ENCODE assay signal across 35 cellular contexts in the genomic region with DNA sequence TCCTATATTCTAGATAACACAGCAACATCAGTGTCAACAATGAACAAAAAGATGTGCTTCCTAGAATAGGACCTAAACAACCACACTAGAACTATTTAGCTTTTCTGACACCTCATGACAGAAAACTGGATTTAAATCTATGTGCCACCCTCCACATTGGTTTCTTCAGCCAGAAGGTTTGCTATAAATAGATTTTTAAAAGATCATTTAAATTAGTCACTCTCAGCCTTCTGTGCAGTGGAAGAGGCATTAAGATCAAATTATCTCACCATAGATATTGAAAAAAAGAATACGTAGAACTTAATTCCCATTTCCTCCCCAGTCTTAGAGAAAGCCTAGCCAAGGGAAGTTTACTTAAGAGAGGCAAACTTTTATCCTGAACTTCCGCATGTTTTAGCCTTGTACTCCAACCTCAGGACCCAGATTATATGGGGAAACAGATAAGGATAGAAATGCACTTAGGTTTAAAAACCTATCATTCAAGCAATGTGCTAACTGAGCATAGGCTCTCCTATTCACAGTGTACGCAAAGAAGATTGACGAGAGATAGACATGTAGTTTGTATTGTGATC. TPM values are rescaled to one million over a fixed set of nuclear protein-coding genes. Genes with fewer than 3 reads are reported as not detected.
DNase-seq lines count a peak whose midpoint lies in the region; ATAC-seq, FAIRE-seq and TF ChIP-seq lines count a peak whose summit lies in the region.
"Had no signal": no experiment of that assay in that cellular context is flagged by ENCODE, and none has a peak within 500 bp of the region (broad histone marks: within the 10 kb centered on the region; RNA-seq: fewer than 3 reads in every experiment).

No MANE protein-coding gene starts in this region.

- no peak overlapping the region for H3K9ac ChIP-seq in HepG2 (ENCODE audit: insufficient read depth, low read depth, low read length)
- H3K9ac ChIP-seq: neural progenitor cell, parathyroid adenoma had no signal

- no peaks in the 10 kb centered on the region for H3K36me3 ChIP-seq in naive thymus-derived CD4-positive, alpha-beta T cell (ENCODE audit: control insufficient read depth in 2 of 3, insufficient read depth in 3 of 3, low read length in 3 of 3)
- H3K36me3 ChIP-seq in transverse colon (no peaks in the 10 kb centered on the region), PC-9 (ENCODE audit: low read depth) (no peaks in the 10 kb centered on the region), HepG2 (replicated peaks in 1 of 2; ENCODE audit: control insufficient read depth in 1 of 2, insufficient read depth in 2 of 2, low read length in 2 of 2) (no peaks in the 10 kb centered on the region)
- H3K36me3 ChIP-seq: breast epithelium, neural progenitor cell, right atrium auricular region, tibial artery had no signal

- peaks cover 22 to 25% of the 10 kb centered on the region in 2 donors for H3K4me1 ChIP-seq in naive thymus-derived CD4-positive, alpha-beta T cell (ENCODE audit: control insufficient read depth in 2 of 2, insufficient read depth in 2 of 2, low read length in 2 of 2)
- H3K4me1 ChIP-seq in transverse colon (peaks cover 0 to 6% (median 2%) of the 10 kb centered on the region in 4 donors), PC-9 (replicated peaks; ENCODE audit: insufficient read depth) (no peaks in the 10 kb centered on the region), HepG2 (ENCODE audit: insufficient read depth, low read length) (no peaks in the 10 kb centered on the region)
- H3K4me1 ChIP-seq: breast epithelium, parathyroid adenoma, right atrium auricular region, tibial artery had no signal

- H3K27me3 Mint-ChIP-seq in activated naive CD4-positive, alpha-beta T cell treated with anti-CD3 and anti-CD28 coated beads, Interleukin-2, amount 50 U/mL, for 24 hours: no peaks in the 10 kb centered on the region
- H3K27me3 Mint-ChIP-seq in activated naive CD8-positive, alpha-beta T cell treated with anti-CD3 and anti-CD28 coated beads, Interleukin-2, amount 10 ng/mL, durations not matched to agents 7 days and 5 days: no peaks in the 10 kb centered on the region
- no peaks in the 10 kb centered on the region for H3K27me3 Mint-ChIP-seq in naive thymus-derived CD4-positive, alpha-beta T cell
- H3K27me3 Mint-ChIP-seq: activated CD4-positive, alpha-beta memory T cell treated with anti-CD3 and anti-CD28 coated beads for 36 hours had no signal

- no peak for TF ChIP-seq RAD21 in HepG2 (CRISPR knock-in tag; IDR thresholded peaks at IDR 0.05)

- no peaks in the 10 kb centered on the region for H3K9me3 Mint-ChIP-seq in activated naive CD4-positive, alpha-beta T cell treated with anti-CD3 and anti-CD28 coated beads, Interleukin-2, amount 50 U/mL, for 24 hours
- no peaks in the 10 kb centered on the region for H3K9me3 Mint-ChIP-seq in activated naive CD8-positive, alpha-beta T cell treated with anti-CD3 and anti-CD28 coated beads, Interleukin-2, amount 10 ng/mL, durations not matched to agents 7 days and 5 days
- H3K9me3 Mint-ChIP-seq in naive thymus-derived CD4-positive, alpha-beta T cell: peaks cover 0 to 7% (median 0%) of the 10 kb centered on the region in 11 donors
- H3K9me3 Mint-ChIP-seq: activated CD4-positive, alpha-beta memory T cell treated with anti-CD3 and anti-CD28 coated beads for 36 hours had no signal

- intact Hi-C loops in naive thymus-derived CD4-positive, alpha-beta T cell (cut with micrococcal nuclease): loop anchor here (1.0 to 2.0 kb wide), 2 partner anchors 12 to 32 kb away; no protein-coding TSS in a partner anchor
- intact Hi-C loops in transverse colon (cut with DNase I; ENCODE audit: low total_unique reads) (no loop called here), PC-9 (cut with micrococcal nuclease; ENCODE audit: unreplicated experiment) (no loop called here), HepG2 (cut with micrococcal nuclease; ENCODE audit: unreplicated experiment) (no loop called here)

- H3F3A ChIP-seq in PC-9 (ENCODE audit: insufficient read depth, low read depth): no peaks in the 10 kb centered on the region

- TF ChIP-seq EP300 in transverse colon (IDR thresholded peaks at IDR 0.05; ENCODE audit: low read depth): no peak
- no peak for TF ChIP-seq EP300 in HepG2 (IDR thresholded peaks at IDR 0.05; ENCODE audit: low read depth in 2 of 2, low read length in 2 of 2)
- TF ChIP-seq EP300 in HepG2 (CRISPR knock-in tag; IDR thresholded peaks at IDR 0.05; ENCODE audit: borderline replicate concordance): no peak

- CTCF ChIA-PET in naive thymus-derived CD4-positive, alpha-beta T cell (lab: Charles Lee): interaction anchor here (1.0 to 2.6 kb wide), 3 partner anchors 55 to 59 kb away, joined by 8 to 13 read pairs (median 10); a partner anchor contains a TSS
- CTCF ChIA-PET in PC-9 (lab: Charles Lee): no interaction called here
- CTCF ChIA-PET in HepG2 (lab: Yijun Ruan, JAX; ENCODE audit: low intra/inter-chr PET ratio, low total read pairs): no interaction called here

- H3K27ac Mint-ChIP-seq in activated naive CD4-positive, alpha-beta T cell treated with anti-CD3 and anti-CD28 coated beads, Interleukin-2, amount 50 U/mL, for 24 hours: peak overlapping the region; percentile 52
- H3K27ac Mint-ChIP-seq in activated naive CD8-positive, alpha-beta T cell treated with anti-CD3 and anti-CD28 coated beads, Interleukin-2, amount 10 ng/mL, durations not matched to agents 7 days and 5 days: peak overlapping the region; percentile 27
- H3K27ac Mint-ChIP-seq in naive thymus-derived CD4-positive, alpha-beta T cell: peak overlapping the region in 6 of 9 donors; percentile 3 to 91 (median 30)
- H3K27ac Mint-ChIP-seq: activated CD4-positive, alpha-beta memory T cell treated with anti-CD3 and anti-CD28 coated beads for 36 hours; neural progenitor cell had no signal

- H3K79me2 ChIP-seq in PC-9 (ENCODE audit: low read depth) (no peaks in the 10 kb centered on the region), HepG2 (ENCODE audit: insufficient read depth, low read length) (no peaks in the 10 kb centered on the region)
- H3K79me2 ChIP-seq: parathyroid adenoma had no signal

- H2AFZ ChIP-seq in PC-9 (no peak overlapping the region), HepG2 (ENCODE audit: low read length) (no peak overlapping the region)
- H2AFZ ChIP-seq: neural progenitor cell, parathyroid adenoma had no signal

- FAIRE-seq in HepG2 (lab: Jason Lieb, UNC): no peak
- FAIRE-seq: endothelial cell of umbilical vein, frontal cortex, K562 had no signal

- no peak for TF ChIP-seq POLR2A in transverse colon (IDR thresholded peaks at IDR 0.05)
- TF ChIP-seq POLR2A in HepG2 (IDR thresholded peaks at IDR 0.05; ENCODE audit: insufficient read depth in 1 of 2, low read depth in 2 of 2, low read length in 2 of 2): no peak

- H3K4me3 Mint-ChIP-seq in activated naive CD4-positive, alpha-beta T cell treated with anti-CD3 and anti-CD28 coated beads, Interleukin-2, amount 50 U/mL, for 24 hours: peak overlapping the region; percentile 33
- H3K4me3 Mint-ChIP-seq in activated naive CD8-positive, alpha-beta T cell treated with anti-CD3 and anti-CD28 coated beads, Interleukin-2, amount 10 ng/mL, durations not matched to agents 7 days and 5 days: peak overlapping the region; percentile 34
- peak overlapping the region in 5 of 10 donors; percentile 1 to 46 (median 39) for H3K4me3 Mint-ChIP-seq in naive thymus-derived CD4-positive, alpha-beta T cell
- H3K4me3 Mint-ChIP-seq: activated CD4-positive, alpha-beta memory T cell treated with anti-CD3 and anti-CD28 coated beads for 36 hours; neural progenitor cell had no signal

- no peak for DNase-seq in activated naive CD4-positive, alpha-beta T cell treated with Interleukin-2 at 50 U/mL for 16 hours
- no peak for DNase-seq in activated naive CD8-positive, alpha-beta T cell treated with anti-CD3 and anti-CD28 coated beads, Interleukin-2, amount 10 ng/mL, durations not matched to agents 7 days and 5 days
- no peak for DNase-seq in naive thymus-derived CD4-positive, alpha-beta T cell
- DNase-seq in transverse colon (no peak), PC-9 (no peak), HepG2 (ENCODE audit: low spot score) (no peak)
- DNase-seq: activated CD4-positive, alpha-beta memory T cell treated with anti-CD3 and anti-CD28 coated beads for 36 hours; activated CD8-positive, alpha-beta memory T cell treated with anti-CD3 and anti-CD28 coated beads, Interleukin-2, amount 50 U/mL, for 48 hours; activated gamma-delta T cell; amniotic stem cell; DMS153; GOT3; NCI-H1105; NCI-H187 treated with DMSO at 0.1 percent for 48 hours; NCI-H2171; NCI-H510A; PC-3; stimulated activated CD4-positive, alpha-beta T cell treated with anti-CD3 and anti-CD28 coated beads, Interleukin-1b, Interleukin-23, amount 100 ng/mL, for 48 hours; stimulated activated CD8-positive, alpha-beta memory T cell treated with anti-CD3 and anti-CD28 coated beads, Interleukin-4, amount 100 ng/mL, for 48 hours; T-helper 2 cell; tibial artery had no signal

- 31 to 53% methylated on average over 4 of the region's 4 CpGs for WGBS in transverse colon (ENCODE audit: low coverage in 1 of 2), 2 donors
- 6% methylated on average over 4 of the region's 4 CpGs for WGBS in HepG2 (ENCODE audit: low lambda C conversion rate)

- BruUV-seq in PC-9 (replicated peaks; lab: Mats Ljungman, UMichigan) (no TSS peak), HepG2 (replicated peaks; lab: Mats Ljungman, UMichigan) (no TSS peak)

- H4K20me1 ChIP-seq in PC-9 (ENCODE audit: insufficient read depth) (no peaks in the 10 kb centered on the region), HepG2 (ENCODE audit: insufficient read depth, low read length) (no peaks in the 10 kb centered on the region)

- ATAC-seq in activated naive CD8-positive, alpha-beta T cell treated with anti-CD3 and anti-CD28 coated beads, Interleukin-2, amount 10 ng/mL, durations not matched to agents 7 days and 5 days (ENCODE audit: low read depth): no peak
- ATAC-seq in naive thymus-derived CD4-positive, alpha-beta T cell: no peak
- ATAC-seq in HG02970 (IDR thresholded peaks at IDR 0.05; ENCODE audit: low FRiP score, unreplicated experiment): no peak
- ATAC-seq in HepG2: no peak
- ATAC-seq: activated CD4-positive, CD25-positive, alpha-beta regulatory T cell treated with anti-CD3 and anti-CD28 coated beads, Interleukin-2, amount 50 U/mL, for 24 hours; K562; PC-3; Right ventricle myocardium inferior; SK-N-SH treated with all-trans-retinoic acid at 6 μM for 48 hours had no signal

- peaks cover 2% of the 10 kb centered on the region for H3K36me3 Mint-ChIP-seq in activated naive CD4-positive, alpha-beta T cell treated with anti-CD3 and anti-CD28 coated beads, Interleukin-2, amount 50 U/mL, for 24 hours
- peaks cover 15% of the 10 kb centered on the region for H3K36me3 Mint-ChIP-seq in activated naive CD8-positive, alpha-beta T cell treated with anti-CD3 and anti-CD28 coated beads, Interleukin-2, amount 10 ng/mL, durations not matched to agents 7 days and 5 days
- H3K36me3 Mint-ChIP-seq in naive thymus-derived CD4-positive, alpha-beta T cell: peaks cover 0 to 23% (median 15%) of the 10 kb centered on the region in 5 donors

- H3K9me3 ChIP-seq in naive thymus-derived CD4-positive, alpha-beta T cell (ENCODE audit: control insufficient read depth in 2 of 3, low read length in 3 of 3): no peaks in the 10 kb centered on the region
- no peaks in the 10 kb centered on the region for H3K9me3 ChIP-seq in transverse colon
- no peaks in the 10 kb centered on the region for H3K9me3 ChIP-seq in PC-9 (ENCODE audit: insufficient read depth, low read depth)
- H3K9me3 ChIP-seq in HepG2 (ENCODE audit: low read length): no peaks in the 10 kb centered on the region
- H3K9me3 ChIP-seq: breast epithelium, right atrium auricular region, tibial artery had no signal

- no peak overlapping the region for H3K27ac ChIP-seq in naive thymus-derived CD4-positive, alpha-beta T cell (ENCODE audit: low read depth, low read length)
- H3K27ac ChIP-seq in transverse colon (peak overlapping the region in 3 of 4 donors; percentile 3 to 48 (median 26)), PC-9 (no peak overlapping the region), HepG2 (ENCODE audit: extremely low read length, insufficient read depth, low read length) (no peak overlapping the region)
- H3K27ac ChIP-seq: breast epithelium, neural progenitor cell, parathyroid adenoma, right atrium auricular region, tibial artery had no signal

- H3K4me1 Mint-ChIP-seq in activated naive CD4-positive, alpha-beta T cell treated with anti-CD3 and anti-CD28 coated beads, Interleukin-2, amount 50 U/mL, for 24 hours: peaks cover 84% of the 10 kb centered on the region
- peaks cover 62% of the 10 kb centered on the region for H3K4me1 Mint-ChIP-seq in activated naive CD8-positive, alpha-beta T cell treated with anti-CD3 and anti-CD28 coated beads, Interleukin-2, amount 10 ng/mL, durations not matched to agents 7 days and 5 days
- H3K4me1 Mint-ChIP-seq in naive thymus-derived CD4-positive, alpha-beta T cell: peaks cover 13 to 90% (median 68%) of the 10 kb centered on the region in 7 donors

- H3K4me2 ChIP-seq in PC-9 (no peak overlapping the region), HepG2 (ENCODE audit: low read depth, low read length) (no peak overlapping the region)
- H3K4me2 ChIP-seq: neural progenitor cell had no signal

- no peak overlapping the region for H3K4me3 ChIP-seq in naive thymus-derived CD4-positive, alpha-beta T cell (ENCODE audit: low read length)
- H3K4me3 ChIP-seq in transverse colon (no peak overlapping the region), PC-9 (no peak overlapping the region), HepG2 (replicated peaks in 1 of 3; ENCODE audit: insufficient read depth in 1 of 3, low read depth in 2 of 3, low read length in 3 of 3) (no peak overlapping the region)
- H3K4me3 ChIP-seq: breast epithelium, K562, lung, neural progenitor cell, right atrium auricular region, tibial artery had no signal

- no peaks in the 10 kb centered on the region for H3K9me2 ChIP-seq in PC-9 (ENCODE audit: insufficient read depth)

- in situ Hi-C loops in transverse colon (cut with MboI; ENCODE audit: low pct_ligation_motif_present in 1 of 4, low pct_unique_long_range_greater_than_20kb in 1 of 4, low sequenced_read_pairs in 3 of 4): no loop called here
- in situ Hi-C loops in HepG2 (cut with HindIII; ENCODE audit: extremely low pct_ligation_motif_present, low pct_unique_long_range_greater_than_20kb): no loop called here

- no peak for TF ChIP-seq CTCF in transverse colon (IDR thresholded peaks at IDR 0.05)
- TF ChIP-seq CTCF in PC-9 (conservative IDR thresholded peaks at IDR 0.05): no peak
- no peak for TF ChIP-seq CTCF in HepG2 (CRISPR knock-in tag; IDR thresholded peaks at IDR 0.05)

- H3K27me3 ChIP-seq in naive thymus-derived CD4-positive, alpha-beta T cell (ENCODE audit: control insufficient read depth in 2 of 2, insufficient read depth in 2 of 2, low read length in 2 of 2): no peaks in the 10 kb centered on the region
- H3K27me3 ChIP-seq in transverse colon: no peaks in the 10 kb centered on the region
- H3K27me3 ChIP-seq in PC-9 (ENCODE audit: insufficient read depth, low read depth): no peaks in the 10 kb centered on the region
- H3K27me3 ChIP-seq in HepG2 (ENCODE audit: control insufficient read depth in 1 of 2, insufficient read depth in 2 of 2, low read length in 2 of 2): no peaks in the 10 kb centered on the region
- H3K27me3 ChIP-seq: breast epithelium, neural progenitor cell, right atrium auricular region, tibial artery had no signal

- POLR2A ChIA-PET in activated naive CD8-positive, alpha-beta T cell treated with anti-CD3 and anti-CD28 coated beads, Interleukin-2, amount 10 ng/mL, durations not matched to agents 7 days and 5 days (lab: Charles Lee): interaction anchor here (0.8 to 1.7 kb wide), 5 partner anchors 11 to 58 kb away, joined by 3 to 7 read pairs (median 4); no protein-coding TSS in a partner anchor
- POLR2A ChIA-PET in naive thymus-derived CD4-positive, alpha-beta T cell (lab: Charles Lee): interaction anchor here (1.1 to 2.1 kb wide), 5 partner anchors 11 to 61 kb away, joined by 3 to 7 read pairs (median 4); no protein-coding TSS in a partner anchor
- POLR2A ChIA-PET in PC-9 (lab: Charles Lee; ENCODE audit: unreplicated experiment) (no interaction called here), HepG2 (lab: Yijun Ruan, JAX) (no interaction called here)

RNA-seq across cellular contexts. Expression of a gene that starts 59.6 kb away (rescaled TPM):
- total RNA-seq in activated naive CD8-positive, alpha-beta T cell treated with anti-CD3 and anti-CD28 coated beads, Interleukin-2, amount 10 ng/mL, durations not matched to agents 7 days and 5 days: 100 to 1,000 TPM; 147 to 161 TPM
- 100 to 1,000 TPM in 4 of 5 experiments, 10 to 100 TPM in 1; 60.9 to 414 (median 228) TPM for total RNA-seq in naive thymus-derived CD4-positive, alpha-beta T cell
- polyA plus RNA-seq in naive thymus-derived CD4-positive, alpha-beta T cell: 100 to 1,000 TPM; 152 to 252 TPM
- total RNA-seq in transverse colon: 10 to 100 TPM in 1 of 4 donors, 1 to 10 TPM in 3; 1.4 to 10.5 (median 9.5) TPM
- 0.61 and 1.2 TPM in 2 replicates for total RNA-seq in PC-9 (2021)
- total RNA-seq in HepG2 (2016; rRNA removed; fragmentation: Illumina TruSeq; extraction: Trizol): 0.11 TPM in 1 of 2 replicates, not detected in the other
- not detected in 2 replicates for total RNA-seq in HepG2 (2016; cell fraction: cytosol; rRNA removed; fragmentation: Illumina TruSeq; extraction: Trizol; ENCODE audit: low read depth)
- not detected in 2 replicates for total RNA-seq in HepG2 (2016; cell fraction: insoluble cytoplasmic fraction; rRNA removed; fragmentation: Illumina TruSeq; extraction: Trizol)
- total RNA-seq in HepG2 (2016; cell fraction: membrane; rRNA removed; fragmentation: Illumina TruSeq; extraction: Trizol): not detected in 2 replicates
- not detected in 2 replicates for total RNA-seq in HepG2 (2016; cell fraction: nucleus; rRNA removed; fragmentation: Illumina TruSeq; extraction: Trizol)
- not detected in 2 replicates for polyA plus RNA-seq in HepG2 (2011; rRNA removed)
- not detected in 2 replicates for polyA plus RNA-seq in HepG2 (2011; cell fraction: cytosol; rRNA removed)
- not detected in 2 replicates for polyA plus RNA-seq in HepG2 (2011; cell fraction: nucleus; rRNA removed)
- polyA plus RNA-seq in HepG2 (2012): not detected in 2 replicates
- polyA plus RNA-seq in HepG2 (2016; cell fraction: cytosol; fragmentation: Illumina TruSeq; extraction: Trizol; ENCODE audit: low read depth): not detected in 2 replicates
- not detected in 2 replicates for polyA plus RNA-seq in HepG2 (2016; cell fraction: insoluble cytoplasmic fraction; fragmentation: Illumina TruSeq; extraction: Trizol; ENCODE audit: low read depth)
- polyA plus RNA-seq in HepG2 (2016; cell fraction: membrane; fragmentation: Illumina TruSeq; extraction: Trizol; ENCODE audit: low read depth): not detected in 2 replicates
- not detected in 2 replicates for polyA plus RNA-seq in HepG2 (2016; cell fraction: nucleus; fragmentation: Illumina TruSeq; extraction: Trizol; ENCODE audit: insufficient read depth, low read depth)
- polyA minus RNA-seq in HepG2 (2011; rRNA and poly(A)+ RNA removed; ENCODE audit: low replicate concordance): 0.77 TPM in 1 of 2 replicates, not detected in the other
- not detected in 2 replicates for polyA minus RNA-seq in HepG2 (2011; cell fraction: cytosol; rRNA and poly(A)+ RNA removed)
- polyA minus RNA-seq in HepG2 (2011; cell fraction: nucleus; rRNA and poly(A)+ RNA removed): not detected in 2 replicates
- total RNA-seq: HT-29, Right ventricle myocardium inferior had no signal

Comparison
In these comparisons a context has a peak if more than half of its experiments do, and no peak if none do; other contexts are left out.
1. H3K27ac ChIP-seq: peak in transverse colon (3 of 4); none in naive thymus-derived CD4-positive, alpha-beta T cell (single experiment), PC-9 (single experiment) and HepG2 (single experiment).
2. RNA of a gene that starts 59.6 kb away (total RNA-seq): 60.9 to 414 TPM in naive thymus-derived CD4-positive, alpha-beta T cell and 147 to 161 TPM in activated naive CD8-positive, alpha-beta T cell treated with anti-CD3 and anti-CD28 coated beads, Interleukin-2, amount 10 ng/mL, durations not matched to agents 7 days and 5 days; 1.4 to 10.5 TPM in transverse colon, 0.61 to 1.2 TPM in PC-9 and 0.11 TPM in HepG2; every median in the first group is over 4 times any median in the second.
3. POLR2A ChIA-PET loops: an anchor here in activated naive CD8-positive, alpha-beta T cell treated with anti-CD3 and anti-CD28 coated beads, Interleukin-2, amount 10 ng/mL, durations not matched to agents 7 days and 5 days (0.8 to 1.7 kb wide) and naive thymus-derived CD4-positive, alpha-beta T cell (1.1 to 2.1 kb wide); none called in PC-9 and HepG2.
4. intact Hi-C loops: an anchor here in naive thymus-derived CD4-positive, alpha-beta T cell (1.0 to 2.0 kb wide); none called in transverse colon, PC-9 and HepG2.
5. Peak in every context shown above with its lines, with median percentiles within 50 percentile points of each other: H3K27ac Mint-ChIP-seq.